ENCODE assay signal across 9 cellular contexts in genomic region chr3:149085828-149086231, GRCh38. TPM values are rescaled to one million over a fixed set of nuclear protein-coding genes. Genes with fewer than 3 reads are reported as not detected.
DNase-seq lines count a peak whose midpoint lies in the region; ATAC-seq, FAIRE-seq and TF ChIP-seq lines count a peak whose summit lies in the region.
"Had no signal": no experiment of that assay in that cellular context is flagged by ENCODE, and none has a peak within 500 bp of the region (broad histone marks: within the 10 kb centered on the region; RNA-seq: fewer than 3 reads in every experiment).

No MANE protein-coding gene starts in this region.

- H3K4me2 ChIP-seq in H1 (ENCODE audit: insufficient read depth in 1 of 2, low read depth in 2 of 2, low read length in 2 of 2), result peak overlapping the region; percentile 63 to 94
- H3K4me2 ChIP-seq in mesendoderm (ENCODE audit: low read length), result peak overlapping the region; percentile 74

- H3K56ac ChIP-seq in H1 (replicated peaks; ENCODE audit: insufficient read length, low read depth, low read length) (no peak overlapping the region), mesendoderm (ENCODE audit: low read length) (peak overlapping the region; percentile 83)

- TF ChIP-seq CTCF in H1 (IDR thresholded peaks at IDR 0.05; ENCODE audit: control extremely low read depth in 1 of 3, insufficient read depth in 1 of 3, low read depth in 1 of 3, low read length in 3 of 3) (no peak), transverse colon (IDR thresholded peaks at IDR 0.05) (no peak)

- DNase-seq in DMS153 (lab: John Stamatoyannopoulos, UW) (peak; percentile 6), DMS153 treated with DMSO at 0.1 percent for 48 hours (lab: John Stamatoyannopoulos, UW; ENCODE audit: unreplicated experiment) (no peak), SK-N-DZ (ENCODE audit: low spot score) (peak; percentile 61), H1 (ENCODE audit: low read depth in 1 of 2, low spot score in 2 of 2) (peak in 1 of 2 experiments; percentile 46), mesendoderm (peak; percentile 85), transverse colon (no peak)

- no peak for TF ChIP-seq POLR2A in H1 (IDR thresholded peaks at IDR 0.05; ENCODE audit: control extremely low read depth in 1 of 2, low read depth in 2 of 2, low read length in 2 of 2)
- TF ChIP-seq POLR2A in transverse colon (IDR thresholded peaks at IDR 0.05), result no peak

- TF ChIP-seq RAD21 in H1 (IDR thresholded peaks at IDR 0.05 in 1 of 2, conservative IDR thresholded peaks at IDR 0.05 in 1 of 2; ENCODE audit: low read depth in 2 of 2, low read length in 2 of 2), result no peak

- peak overlapping the region; percentile 44 to 88 (median 84) for H3K4me3 ChIP-seq in H1 (ENCODE audit: extremely low read depth in 1 of 4, insufficient read depth in 2 of 4, low read depth in 3 of 4, low read length in 4 of 4)
- peak overlapping the region; percentile 42 for H3K4me3 ChIP-seq in mesendoderm (ENCODE audit: low read length)
- H3K4me3 ChIP-seq in transverse colon, result peak overlapping the region; percentile 58 to 91 (median 71)

- peak overlapping the region; percentile 20; the same call in 1 of the 2 replicates for H2AFZ ChIP-seq in H1 (ENCODE audit: low read length)

- ATAC-seq in GM19438 (IDR thresholded peaks at IDR 0.05; ENCODE audit: low read depth, unreplicated experiment) (peak; percentile 34), HG03442 (IDR thresholded peaks at IDR 0.05; ENCODE audit: unreplicated experiment) (peak; percentile 27)

- H3K4me1 ChIP-seq in H1 (replicated peaks in 1 of 4; ENCODE audit: control insufficient read depth in 3 of 4, insufficient read depth in 4 of 4, low read length in 3 of 4) (peaks cover 0 to 5% (median under 1%) of the 10 kb centered on the region in 4 experiments; a peak in 4 of 7 replicates), mesendoderm (ENCODE audit: control insufficient read depth, low read depth, low read length) (no peaks in the 10 kb centered on the region), transverse colon (peaks cover 0 to 12% (median 6%) of the 10 kb centered on the region in 4 donors)

- H4K5ac ChIP-seq in H1 (ENCODE audit: insufficient read length, low read depth, low read length), result peak overlapping the region; percentile 18
- H4K5ac ChIP-seq in mesendoderm (ENCODE audit: low read length), result no peak overlapping the region

- in situ Hi-C loops in transverse colon (cut with MboI; ENCODE audit: low pct_ligation_motif_present in 1 of 4, low pct_unique_long_range_greater_than_20kb in 1 of 4, low sequenced_read_pairs in 3 of 4), result no loop called here

- H3K18ac ChIP-seq in H1 (ENCODE audit: extremely low read depth, low read length) (peak overlapping the region; percentile 75; the same call in 1 of the 2 replicates), mesendoderm (ENCODE audit: low read length) (peak overlapping the region; percentile 52)

- H4K91ac ChIP-seq in H1 (replicated peaks; ENCODE audit: insufficient read length, low read length), result no peak overlapping the region

- H2BK15ac ChIP-seq in H1 (ENCODE audit: low read length), result no peak overlapping the region
- H2BK15ac ChIP-seq in mesendoderm (replicated peaks; ENCODE audit: low read depth), result no peak overlapping the region

- H2BK20ac ChIP-seq in H1 (ENCODE audit: low read length), result no peak overlapping the region

- peak; percentile 48 for FAIRE-seq in H1 (lab: Jason Lieb, UNC)
- FAIRE-seq: frontal cortex had no signal

- H3K36me3 ChIP-seq in H1 (ENCODE audit: control insufficient read depth in 2 of 4, insufficient read depth in 4 of 4, low read length in 3 of 4) (peaks cover 0 to 24% (median 1%) of the 10 kb centered on the region in 4 experiments; a peak in 4 of 8 replicates), mesendoderm (ENCODE audit: control insufficient read depth, insufficient read depth, low read length) (no peaks in the 10 kb centered on the region), transverse colon (no peaks in the 10 kb centered on the region)

- peaks cover 0 to 8% (median 2%) of the 10 kb centered on the region in 4 experiments; a peak in 4 of 7 replicates for H3K27me3 ChIP-seq in H1 (replicated peaks in 1 of 4; ENCODE audit: control insufficient read depth in 3 of 4, extremely low read depth in 1 of 4, insufficient read depth in 3 of 4, low read length in 3 of 4)
- no peaks in the 10 kb centered on the region for H3K27me3 ChIP-seq in mesendoderm (ENCODE audit: insufficient read depth, low read length, poor library complexity)
- no peaks in the 10 kb centered on the region for H3K27me3 ChIP-seq in transverse colon

- peaks cover 0 to 39% of the 10 kb centered on the region in 2 experiments; a peak in 2 of 4 replicates for H3K79me2 ChIP-seq in H1 (ENCODE audit: control insufficient read depth in 1 of 2, insufficient read depth in 2 of 2, low read length in 2 of 2)
- H3K79me2 ChIP-seq in mesendoderm (ENCODE audit: control insufficient read depth, insufficient read depth, low read length), result no peaks in the 10 kb centered on the region

- TF ChIP-seq EP300 in H1 (IDR thresholded peaks at IDR 0.05; ENCODE audit: borderline replicate concordance in 1 of 2, low read depth in 2 of 2, low read length in 2 of 2) (no peak), transverse colon (IDR thresholded peaks at IDR 0.05; ENCODE audit: low read depth) (no peak)

- no peak overlapping the region for H3K14ac ChIP-seq in H1 (ENCODE audit: insufficient read length)

- intact Hi-C loops in transverse colon (cut with DNase I; ENCODE audit: low total_unique reads), result no loop called here

- no peak overlapping the region for H2BK12ac ChIP-seq in H1 (ENCODE audit: low read depth, low read length)

- peaks cover 0 to 7% of the 10 kb centered on the region in 2 experiments for H4K20me1 ChIP-seq in H1 (replicated peaks in 1 of 2; ENCODE audit: control insufficient read depth in 1 of 2, insufficient read depth in 2 of 2, low read length in 2 of 2)

- POLR2A ChIA-PET in H1 (lab: Charles Lee; ENCODE audit: partially characterized antibody), result interaction anchor here (1.0 kb wide), 1 partner anchor 15 kb away, joined by 3 read pairs; no protein-coding TSS in a partner anchor

- H3K27ac ChIP-seq in H1 (ENCODE audit: low read depth, low read length) (peak overlapping the region; percentile 63), mesendoderm (ENCODE audit: low read depth, low read length) (peak overlapping the region; percentile 62), transverse colon (peak overlapping the region; percentile 78 to 88 (median 82))

- peak overlapping the region in 3 of 4 experiments; percentile 1 to 80 (median 77); a peak in 5 of 7 replicates for H3K9ac ChIP-seq in H1 (replicated peaks in 1 of 4; ENCODE audit: extremely low read depth in 1 of 4, low read depth in 3 of 4, low read length in 3 of 4)
- H3K9ac ChIP-seq in mesendoderm (ENCODE audit: low read length), result peak overlapping the region; percentile 81

- peaks cover 0 to 6% of the 10 kb centered on the region in 2 experiments; a peak in 1 of 4 replicates for H3K9me3 ChIP-seq in H1 (ENCODE audit: insufficient read depth in 2 of 2, low read depth in 1 of 2, low read length in 1 of 2)
- no peaks in the 10 kb centered on the region for H3K9me3 ChIP-seq in transverse colon

- H3K79me1 ChIP-seq in H1 (ENCODE audit: low read depth, low read length) (peaks cover 3% of the 10 kb centered on the region; the same call in 1 of the 2 replicates), mesendoderm (ENCODE audit: low read length) (no peaks in the 10 kb centered on the region)

- H4K8ac ChIP-seq in H1 (ENCODE audit: extremely low read depth, insufficient read depth, low read length) (peak overlapping the region; percentile 87; the same call in 1 of the 2 replicates), mesendoderm (ENCODE audit: low read depth, low read length) (no peak overlapping the region)

- H2BK5ac ChIP-seq in H1 (ENCODE audit: low read depth, low read length), result peak overlapping the region; percentile 81; the same call in 1 of the 2 replicates
- H2BK5ac ChIP-seq in mesendoderm (ENCODE audit: low read length), result no peak overlapping the region

- WGBS in H1 (ENCODE audit: extremely low coverage in 1 of 2, insufficient coverage in 1 of 2, insufficient read length in 1 of 2, insufficient replicate concordance in 2 of 2, low coverage in 1 of 2, low lambda C conversion rate in 2 of 2, missing lambda C conversion rate in 1 of 2), 2 experiments, result 2% methylated on average over 21 of the region's 21 CpGs; no CpG with 5 or more reads in 1 of the 2 experiments
- no CpG with 5 or more reads among the region's 21 CpGs for WGBS in mesendoderm (ENCODE audit: extremely low coverage, insufficient coverage, low lambda C conversion rate)
- 0% methylated on average over 1 to 20 of the region's 21 CpGs for WGBS in transverse colon (ENCODE audit: low coverage in 1 of 2), 2 donors

- H2BK120ac ChIP-seq in H1 (replicated peaks; ENCODE audit: low read depth, low read length) (no peak overlapping the region), mesendoderm (ENCODE audit: low read depth, low read length) (no peak overlapping the region)

- no peak overlapping the region for H3K4ac ChIP-seq in H1 (replicated peaks; ENCODE audit: insufficient read length, low read depth, low read length)
- H3K4ac ChIP-seq in mesendoderm (ENCODE audit: low read depth, low read length), result no peak overlapping the region

- CTCF ChIA-PET in H1 (lab: Charles Lee; ENCODE audit: partially characterized antibody), result interaction anchor here (1.2 kb wide), 1 partner anchor 123 kb away, joined by 4 read pairs; no protein-coding TSS in a partner anchor

- H2AK5ac ChIP-seq in H1 (ENCODE audit: low read depth, low read length) (no peak overlapping the region), mesendoderm (ENCODE audit: low read length) (no peak overlapping the region)

- peaks cover 8% of the 10 kb centered on the region; the same call in 1 of the 2 replicates for H3K23me2 ChIP-seq in H1 (ENCODE audit: low read depth, low read length)

- H3K23ac ChIP-seq in H1 (ENCODE audit: insufficient read length) (no peak overlapping the region), mesendoderm (ENCODE audit: low read length) (no peak overlapping the region)

RNA-seq across cellular contexts. Expression of gene HLTF, which starts 0.5 kb away (rescaled TPM):
- 70.2 and 71.5 TPM in 2 replicates for polyA plus RNA-seq in SK-N-DZ (2014; cell fraction: cytosol; rRNA removed)
- 84.6 and 102 TPM in 2 replicates for polyA plus RNA-seq in SK-N-DZ (2014; cell fraction: nucleus; rRNA removed)
- 56.8 and 60.3 TPM in 2 replicates for total RNA-seq in H1 (2021; fragmentation: NEBNext Ultra II Directional; extraction: Animal tissue kit (Norgen Biotek cat#: 25700))
- polyA plus RNA-seq in H1 (2011; rRNA removed), result 18.1 and 21.9 TPM in 2 replicates
- 20.3 TPM for polyA plus RNA-seq in H1 (2011; cell fraction: cytosol; rRNA removed)
- polyA plus RNA-seq in H1 (2011; cell fraction: nucleus; rRNA removed), result 27.9 TPM
- 17.3 to 35.0 TPM (median 25.6 TPM) in 4 replicates for polyA plus RNA-seq in H1 (2012, experiment 1 of 2)
- 1.9 TPM for polyA plus RNA-seq in H1 (2012, experiment 2 of 2)
- 27.3 TPM for polyA plus RNA-seq in H1 (2013, experiment 1 of 2)
- polyA plus RNA-seq in H1 (2013, experiment 2 of 2), result 26.5 TPM
- 30.2 and 34.8 TPM in 2 replicates for polyA minus RNA-seq in H1 (2011; rRNA and poly(A)+ RNA removed)
- 26.0 TPM for polyA minus RNA-seq in H1 (2011; cell fraction: cytosol; rRNA and poly(A)+ RNA removed)
- polyA minus RNA-seq in H1 (2011; cell fraction: nucleus; rRNA and poly(A)+ RNA removed), result 62.6 TPM
- 16.4 TPM for polyA plus RNA-seq in mesendoderm (2013, experiment 1 of 2)
- 15.8 TPM for polyA plus RNA-seq in mesendoderm (2013, experiment 2 of 2)
- total RNA-seq in transverse colon, result 10 to 100 TPM in 2 of 4 donors, 1 to 10 TPM in 2; 3.0 to 13.5 (median 7.2) TPM

RNA-seq across cellular contexts. Expression of gene HPS3, which starts 43.6 kb away (rescaled TPM):
- 19.0 and 21.9 TPM in 2 replicates for polyA plus RNA-seq in SK-N-DZ (2014; cell fraction: cytosol; rRNA removed)
- polyA plus RNA-seq in SK-N-DZ (2014; cell fraction: nucleus; rRNA removed), result 19.7 and 27.3 TPM in 2 replicates
- total RNA-seq in H1 (2021; fragmentation: NEBNext Ultra II Directional; extraction: Animal tissue kit (Norgen Biotek cat#: 25700)), result 42.8 and 48.7 TPM in 2 replicates
- 23.7 and 24.0 TPM in 2 replicates for polyA plus RNA-seq in H1 (2011; rRNA removed)
- polyA plus RNA-seq in H1 (2011; cell fraction: cytosol; rRNA removed), result 32.5 TPM
- 22.5 TPM for polyA plus RNA-seq in H1 (2011; cell fraction: nucleus; rRNA removed)
- polyA plus RNA-seq in H1 (2012, experiment 1 of 2), result 32.6 to 41.2 TPM (median 36.7 TPM) in 4 replicates
- 5.4 TPM for polyA plus RNA-seq in H1 (2012, experiment 2 of 2)
- polyA plus RNA-seq in H1 (2013, experiment 1 of 2), result 24.1 TPM
- polyA plus RNA-seq in H1 (2013, experiment 2 of 2), result 23.6 TPM
- 50.7 and 61.1 TPM in 2 replicates for polyA minus RNA-seq in H1 (2011; rRNA and poly(A)+ RNA removed)
- 27.6 TPM for polyA minus RNA-seq in H1 (2011; cell fraction: cytosol; rRNA and poly(A)+ RNA removed)
- 38.2 TPM for polyA minus RNA-seq in H1 (2011; cell fraction: nucleus; rRNA and poly(A)+ RNA removed)
- 16.5 TPM for polyA plus RNA-seq in mesendoderm (2013, experiment 1 of 2)
- polyA plus RNA-seq in mesendoderm (2013, experiment 2 of 2), result 15.7 TPM
- 10 to 100 TPM in 3 of 4 donors, 1 to 10 TPM in 1; 10.0 to 20.2 (median 17.9) TPM for total RNA-seq in transverse colon

Comparison
In these comparisons a context has a peak if more than half of its experiments do, and no peak if none do; other contexts are left out.
1. DNase-seq: peak in DMS153 (single experiment), SK-N-DZ (single experiment) and mesendoderm (single experiment); none in DMS153 treated with DMSO at 0.1 percent for 48 hours (single experiment) and transverse colon (single experiment).
2. Peak in every context shown above with its lines, with median percentiles within 50 percentile points of each other: H3K27ac ChIP-seq and H3K4me3 ChIP-seq.